In the genomic region with DNA sequence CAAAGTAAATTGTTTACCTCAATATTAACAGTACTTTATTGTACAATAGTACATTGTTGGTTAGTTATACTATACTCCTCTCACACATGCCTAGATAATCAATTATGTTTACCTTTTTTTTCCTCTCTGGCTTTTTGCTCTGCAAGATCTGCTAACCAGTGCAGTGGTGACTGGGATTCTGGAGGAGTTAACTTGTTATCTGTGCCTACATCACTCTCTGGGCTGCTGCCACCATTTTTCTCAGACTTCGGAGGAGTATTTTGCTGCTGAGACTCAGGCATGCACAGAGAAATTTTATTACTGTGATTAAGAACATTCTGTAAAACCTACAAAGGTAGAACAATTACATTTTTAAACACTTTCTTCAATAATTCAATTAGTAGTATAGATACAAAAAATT, we compare ENCODE assay signal across 14 cellular contexts.
"Had no signal": no experiment of that assay in that cellular context is flagged by ENCODE, and none has a peak within 500 bp of the region (broad histone marks: within the 10 kb centered on the region; RNA-seq: fewer than 3 reads in every experiment).

No MANE protein-coding gene starts in this region.

- H3K27ac ChIP-seq: parathyroid adenoma, transverse colon had no signal

- H3K9me3 Mint-ChIP-seq: brain; central memory CD8-positive, alpha-beta T cell had no signal

- H3K27me3 Mint-ChIP-seq: brain; central memory CD8-positive, alpha-beta T cell had no signal

- H3K9me3 ChIP-seq: SK-N-SH, transverse colon had no signal

- H3K4me1 Mint-ChIP-seq: central memory CD8-positive, alpha-beta T cell had no signal

- FAIRE-seq: TTC549 had no signal

- H3K4me3 Mint-ChIP-seq: brain; central memory CD8-positive, alpha-beta T cell had no signal

- H3K27me3 ChIP-seq: transverse colon had no signal

- H3K4me3 ChIP-seq: transverse colon had no signal

- DNase-seq: activated CD4-positive, alpha-beta T cell treated with anti-CD3 and anti-CD28 coated beads, Interleukin-2, amount 50 U/mL, for 4 hours; activated naive CD4-positive, alpha-beta T cell; cortex of kidney; effector CD8-positive, alpha-beta T cell; hippocampal formation; kidney glomerular epithelial cell; SK-N-SH; stimulated activated CD4-positive, alpha-beta T cell treated with anti-CD3 and anti-CD28 coated beads, Interleukin-15, amount 100 ng/mL, for 24 hours; stimulated activated CD4-positive, alpha-beta T cell treated with anti-CD3 and anti-CD28 coated beads, Interleukin-4, amount 100 ng/mL, for 4 hours; transverse colon had no signal

- H3K4me1 ChIP-seq: parathyroid adenoma, transverse colon had no signal
